In genomic region chr1:225999227-225999911, GRCh38 we compare ENCODE assay signal across 8 cellular contexts. TPM values are rescaled to one million over a fixed set of nuclear protein-coding genes. Genes with fewer than 3 reads are reported as not detected.
DNase-seq lines count a peak whose midpoint lies in the region; ATAC-seq and TF ChIP-seq lines count a peak whose summit lies in the region.

TSS of gene SDE2 (minus strand) at chr1:225999343. CDS start at chr1:225999312, 31 bp downstream.

- H3K36me3 ChIP-seq in DOHH2 (ENCODE audit: control insufficient read depth, low read length) (peaks cover 35% of the 10 kb centered on the region), GM23338 (ENCODE audit: insufficient read depth) (peaks cover 10% of the 10 kb centered on the region), fibroblast of lung (ENCODE audit: control insufficient read depth, insufficient read depth, low read length) (no peaks in the 10 kb centered on the region)

- H4K20me1 ChIP-seq in DOHH2 (ENCODE audit: control insufficient read depth, insufficient read depth, low read depth, low read length) (peaks cover 4% of the 10 kb centered on the region; the same call in 1 of the 2 replicates), GM23338 (replicated peaks; ENCODE audit: insufficient read depth) (peaks cover 17% of the 10 kb centered on the region; the same call in 1 of the 2 replicates), fibroblast of lung (ENCODE audit: control insufficient read depth, extremely low read depth, insufficient read depth, low read length) (no peaks in the 10 kb centered on the region)

- H3K4me1 ChIP-seq in DOHH2 (ENCODE audit: control insufficient read depth, low read length): peaks cover 71% of the 10 kb centered on the region
- H3K4me1 ChIP-seq in GM23338 (ENCODE audit: insufficient read depth): peaks cover 36% of the 10 kb centered on the region
- H3K4me1 ChIP-seq in fibroblast of lung (ENCODE audit: control insufficient read depth, extremely low read depth, insufficient read depth, low read length): peaks cover 3% of the 10 kb centered on the region

- peak within 1 kb of the TSS; percentile 100 for H3K4me3 Mint-ChIP-seq in GM23338
- H3K4me3 Mint-ChIP-seq in naive thymus-derived CD8-positive, alpha-beta T cell: peak within 1 kb of the TSS; percentile 88 to 100 (median 100)

- H2AFZ ChIP-seq in GM23338: peak within 1 kb of the TSS; percentile 63
- peak within 1 kb of the TSS; percentile 73 for H2AFZ ChIP-seq in fibroblast of lung (ENCODE audit: low read length)

- ATAC-seq in GM23338: peak; percentile 91
- peak; percentile 66 to 73 for ATAC-seq in naive thymus-derived CD8-positive, alpha-beta T cell

- peak within 1 kb of the TSS; percentile 100 for H3K27ac Mint-ChIP-seq in GM23338
- peak within 1 kb of the TSS; percentile 97 to 100 (median 100) for H3K27ac Mint-ChIP-seq in naive thymus-derived CD8-positive, alpha-beta T cell

- peaks cover 28% of the 10 kb centered on the region for H3K4me1 Mint-ChIP-seq in GM23338
- H3K4me1 Mint-ChIP-seq in naive thymus-derived CD8-positive, alpha-beta T cell: peaks cover 41 to 89% (median 78%) of the 10 kb centered on the region in 4 donors

- H3K4me2 ChIP-seq in DOHH2 (ENCODE audit: low read length) (peak within 1 kb of the TSS; percentile 88), GM23338 (peak within 1 kb of the TSS; percentile 88), fibroblast of lung (ENCODE audit: extremely low read depth, insufficient read depth, low read length) (peak within 1 kb of the TSS; percentile 90)

- H3K27ac ChIP-seq in DOHH2 (ENCODE audit: low read depth, low read length) (peak within 1 kb of the TSS; percentile 92), GM23338 (ENCODE audit: low read depth) (peak within 1 kb of the TSS; percentile 95), fibroblast of lung (ENCODE audit: insufficient read depth, low read length) (peak within 1 kb of the TSS; percentile 95)

- POLR2A ChIA-PET in naive thymus-derived CD8-positive, alpha-beta T cell (lab: Charles Lee): interaction anchor here (0.6 to 16.0 kb wide), 45 partner anchors 8 to 1395 kb away, joined by 3 to 547 read pairs (median 4); partner anchors contain the start of genes COQ8A, H3-3A, LBR and LIN9

- H3K9me3 ChIP-seq in DOHH2 (ENCODE audit: control insufficient read depth, insufficient read depth, low read length) (no peaks in the 10 kb centered on the region), fibroblast of lung (ENCODE audit: control insufficient read depth, insufficient read depth, low read depth, low read length) (no peaks in the 10 kb centered on the region)

- peak within 1 kb of the TSS; percentile 95 for H3K9ac ChIP-seq in fibroblast of lung (ENCODE audit: insufficient read depth, low read length)

- TF ChIP-seq CTCF in DOHH2 (IDR thresholded peaks at IDR 0.05; ENCODE audit: low read depth, low read length, poor library complexity, severe bottlenecking): no peak
- no peak for TF ChIP-seq CTCF in GM23338 (conservative IDR thresholded peaks at IDR 0.05; ENCODE audit: low read depth in 2 of 2)
- TF ChIP-seq CTCF in fibroblast of lung (conservative IDR thresholded peaks at IDR 0.05 in 1 of 2, IDR thresholded peaks at IDR 0.05 in 1 of 2; ENCODE audit: low read depth in 1 of 2, low read length in 2 of 2): no peak

- H3K4me3 ChIP-seq in DOHH2 (ENCODE audit: low read length) (peak within 1 kb of the TSS; percentile 94), GM23338 (peak within 1 kb of the TSS; percentile 96), fibroblast of lung (replicated peaks in 1 of 4; ENCODE audit: control extremely low read depth in 1 of 4, insufficient read depth in 1 of 4, low read depth in 3 of 4, low read length in 4 of 4) (peak within 1 kb of the TSS; percentile 92 to 99 (median 96))

- no peaks in the 10 kb centered on the region for H3K9me2 ChIP-seq in DOHH2 (replicated peaks; ENCODE audit: control insufficient read depth, low read length)
- no peaks in the 10 kb centered on the region; the same call in 1 of the 2 replicates for H3K9me2 ChIP-seq in GM23338 (ENCODE audit: insufficient read depth)

- H3K27me3 Mint-ChIP-seq in GM23338 (ENCODE audit: insufficient read depth, low read depth, poor library complexity): peaks cover 7% of the 10 kb centered on the region
- H3K27me3 Mint-ChIP-seq in naive thymus-derived CD8-positive, alpha-beta T cell: peaks cover 0 to 3% (median 0%) of the 10 kb centered on the region in 5 donors

- H3K27me3 ChIP-seq in DOHH2 (ENCODE audit: control insufficient read depth, low read length) (no peaks in the 10 kb centered on the region), GM23338 (ENCODE audit: insufficient read depth) (no peaks in the 10 kb centered on the region), fibroblast of lung (ENCODE audit: control insufficient read depth, insufficient read depth, low read length) (no peaks in the 10 kb centered on the region)

- H3K79me2 ChIP-seq in DOHH2 (ENCODE audit: control insufficient read depth, low read length) (peaks cover 48% of the 10 kb centered on the region), GM23338 (replicated peaks; ENCODE audit: insufficient read depth) (peaks cover 47% of the 10 kb centered on the region), fibroblast of lung (ENCODE audit: control insufficient read depth, insufficient read depth, low read length) (peaks cover 41% of the 10 kb centered on the region)

- H3K36me3 Mint-ChIP-seq in GM23338 (ENCODE audit: low read depth): peaks cover 9% of the 10 kb centered on the region
- H3K36me3 Mint-ChIP-seq in naive thymus-derived CD8-positive, alpha-beta T cell: peaks cover 0 to 22% (median 4%) of the 10 kb centered on the region in 3 donors

- H3K9me3 Mint-ChIP-seq in GM23338: no peaks in the 10 kb centered on the region
- peaks cover 0 to 11% (median 0%) of the 10 kb centered on the region in 9 donors for H3K9me3 Mint-ChIP-seq in naive thymus-derived CD8-positive, alpha-beta T cell

- DNase-seq in GM23338 (ENCODE audit: low spot score): peak; percentile 100
- DNase-seq in LHCN-M2 (ENCODE audit: low read depth): peak; percentile 98
- peak; percentile 100 for DNase-seq in RPMI8226
- DNase-seq in activated T-helper 1 cell treated with anti-CD3 and anti-CD28 coated beads, Interleukin-2, amount 50 U/mL, for 16 hours (ENCODE audit: low read depth in 1 of 2, low spot score in 1 of 2): peak; percentile 99 to 100
- peak; percentile 97 to 99 for DNase-seq in fibroblast of lung (ENCODE audit: low read depth in 2 of 2)
- peak; percentile 98 to 100 (median 100) for DNase-seq in naive thymus-derived CD8-positive, alpha-beta T cell
- DNase-seq in stimulated activated naive CD4-positive, alpha-beta T cell (lab: John Stamatoyannopoulos, UW): peak; percentile 97 to 100 (median 99)

- H3F3A ChIP-seq in DOHH2 (ENCODE audit: control insufficient read depth, insufficient read depth) (peaks cover 12% of the 10 kb centered on the region), GM23338 (replicated peaks; ENCODE audit: low read depth) (peaks cover 15% of the 10 kb centered on the region)

TF ChIP-seq in GM23338, 12 proteins besides CTCF, POLR2A, EP300 and RAD21:
- TF ChIP-seq POLR2AphosphoS5 (IDR thresholded peaks at IDR 0.05; ENCODE audit: low read depth): peak; percentile 98
- peak; percentile 96 for TF ChIP-seq CREB1 (CRISPR knock-in tag; IDR thresholded peaks at IDR 0.05; ENCODE audit: low read depth)
- 0 out of 2 replicates have a peak, but pooled peaks have one; percentile 31 for TF ChIP-seq ZNF114 (CRISPR knock-in tag; IDR thresholded peaks at IDR 0.05)
- TF ChIP-seq ZNF331 (CRISPR knock-in tag; IDR thresholded peaks at IDR 0.05; ENCODE audit: low read depth): no peak
- no peak for TF ChIP-seq EZH2phosphoT487 (IDR thresholded peaks at IDR 0.05; ENCODE audit: unreplicated experiment)
- peak; percentile 44; the same call in 1 of the 2 replicates for TF ChIP-seq ETS1 (IDR thresholded peaks at IDR 0.05)
TF ChIP-seq in GM23338: peak in this region for 4.

RNA-seq across cellular contexts. Expression of gene SDE2, which starts in this region (rescaled TPM):
- total RNA-seq in GM23338 (2014; rRNA removed; shearing (Covaris generic)): 25.6 and 26.9 TPM in 2 replicates
- polyA plus RNA-seq in GM23338 (2016; fragmentation: Nextera tagmentation; extraction: Ambion mirVana): 10.6 and 11.3 TPM in 2 replicates
- total RNA-seq in LHCN-M2 (2014; rRNA removed): 19.7 and 21.5 TPM in 2 replicates
- 4.7 TPM for polyA plus RNA-seq in LHCN-M2 (2012)
- 24.7 and 25.8 TPM in 2 replicates for total RNA-seq in fibroblast of lung
- polyA plus RNA-seq in fibroblast of lung: 17.2 and 17.7 TPM in 2 replicates
- 7.6 and 9.1 TPM in 2 replicates for polyA plus RNA-seq in fibroblast of lung (2012)
- 3.6 and 4.0 TPM in 2 replicates for polyA minus RNA-seq in fibroblast of lung (ENCODE audit: low replicate concordance)
- 10 to 100 TPM; 21.7 to 22.5 TPM for total RNA-seq in naive thymus-derived CD8-positive, alpha-beta T cell
- 10 to 100 TPM in 1 of 3 donors, 1 to 10 TPM in 2; 5.1 to 12.0 (median 7.2) TPM for polyA plus RNA-seq in naive thymus-derived CD8-positive, alpha-beta T cell

Comparison
In these comparisons a context has a peak if more than half of its experiments do, and no peak if none do; other contexts are left out.
1. Peak in every context shown above with its lines: DNase-seq, ATAC-seq, H3K4me3 ChIP-seq and H3K27ac ChIP-seq.